ENCODE assay signal across 20 cellular contexts in genomic region chr21:31334648-31335121, GRCh38. TPM values are rescaled to one million over a fixed set of nuclear protein-coding genes. Genes with fewer than 3 reads are reported as not detected.
A peak's percentile ranks its signal among the peaks of the same experiment; 100 is the strongest.
DNase-seq lines count a peak whose midpoint lies in the region; ATAC-seq and TF ChIP-seq lines count a peak whose summit lies in the region.
"Had no signal": no experiment of that assay in that cellular context is flagged by ENCODE, and none has a peak within 500 bp of the region (broad histone marks: within the 10 kb centered on the region; RNA-seq: fewer than 3 reads in every experiment).

No MANE protein-coding gene starts in this region.

- CTCF ChIA-PET in HEK293 (lab: Yijun Ruan, JAX), result interaction anchor here (0.7 kb wide), 1 partner anchor 12 kb away, joined by 3 read pairs; no protein-coding TSS in a partner anchor

- no peaks in the 10 kb centered on the region for H3K27me3 Mint-ChIP-seq in osteocyte (ENCODE audit: unreplicated experiment)
- H3K27me3 Mint-ChIP-seq: activated naive CD8-positive, alpha-beta T cell; activated T-cell treated with anti-CD3 and anti-CD28 coated beads, Interleukin-2, amount 50 U/mL, for 24 hours; natural killer cell treated with Interleukin-12 subunit alpha and Interleukin-12 subunit beta and Interleukin-15 and Interleukin-18, amount 100 ng/mL, for 72 hours had no signal

- H3K27ac Mint-ChIP-seq in osteocyte (ENCODE audit: unreplicated experiment), result peak overlapping the region; percentile 90
- H3K27ac Mint-ChIP-seq: activated T-cell treated with anti-CD3 and anti-CD28 coated beads, Interleukin-2, amount 50 U/mL, for 24 hours had no signal

- no peak overlapping the region; the same call in 1 of the 2 replicates for H3K27ac ChIP-seq in HEK293 (ENCODE audit: extremely low read depth, low read depth, low read length)
- H3K27ac ChIP-seq: foreskin keratinocyte, SK-N-MC had no signal

- POLR2A ChIA-PET in HEK293 (lab: Yijun Ruan, JAX), result no interaction called here

- ATAC-seq in left lobe of liver (no peak), GM18867 (IDR thresholded peaks at IDR 0.05; ENCODE audit: unreplicated experiment) (no peak)
- ATAC-seq: foreskin keratinocyte; natural killer cell treated with Interleukin-12 subunit alpha and Interleukin-12 subunit beta and Interleukin-15 and Interleukin-18, amount 100 ng/mL, for 72 hours had no signal

- H3K9me3 ChIP-seq in HEK293 (ENCODE audit: control insufficient read depth, insufficient read depth, low read depth, low read length), result no peaks in the 10 kb centered on the region
- H3K9me3 ChIP-seq: BE2C had no signal

- H3K4me3 Mint-ChIP-seq in osteocyte (ENCODE audit: unreplicated experiment), result peak overlapping the region; percentile 52
- H3K4me3 Mint-ChIP-seq: activated naive CD8-positive, alpha-beta T cell; activated T-cell treated with anti-CD3 and anti-CD28 coated beads, Interleukin-2, amount 50 U/mL, for 24 hours; central memory CD8-positive, alpha-beta T cell; natural killer cell treated with Interleukin-12 subunit alpha and Interleukin-12 subunit beta and Interleukin-15 and Interleukin-18, amount 100 ng/mL, for 72 hours had no signal

- H3K4me3 ChIP-seq in HEK293 (ENCODE audit: low read depth, low read length), result no peak overlapping the region
- H3K4me3 ChIP-seq: SK-N-MC had no signal

- peaks cover 8% of the 10 kb centered on the region for H3K4me1 ChIP-seq in HEK293 (ENCODE audit: control insufficient read depth, insufficient read depth, low read length)
- H3K4me1 ChIP-seq: BE2C had no signal

- DNase-seq in NCI-H2196 treated with DMSO at 0.1 percent for 48 hours (lab: John Stamatoyannopoulos, UW; ENCODE audit: unreplicated experiment), result peak; percentile 56
- peak; percentile 53 for DNase-seq in astrocyte of the hippocampus (ENCODE audit: low read depth, low spot score)
- peak; percentile 86 for DNase-seq in osteocyte (ENCODE audit: extremely low spot score, unreplicated experiment)
- no peak for DNase-seq in left lobe of liver (ENCODE audit: low spot score)
- no peak for DNase-seq in activated naive CD4-positive, alpha-beta T cell (lab: John Stamatoyannopoulos, UW)
- DNase-seq in HK-2 (ENCODE audit: unreplicated experiment), result no peak
- DNase-seq: activated CD4-positive, alpha-beta T cell treated with anti-CD3 and anti-CD28 coated beads, Interleukin-2, amount 50 U/mL, for 48 hours; activated T-cell treated with anti-CD3 and anti-CD28 coated beads, Interleukin-2, amount 50 U/mL, for 24 hours; BE2C; DMS79 treated with DMSO at 0.1 percent for 48 hours; foreskin keratinocyte; Kasumi-1; NCI-H1930; stimulated activated CD4-positive, alpha-beta T cell treated with anti-CD3 and anti-CD28 coated beads, Interleukin-4, amount 100 ng/mL, for 24 hours had no signal

- peaks cover 3% of the 10 kb centered on the region for H3K36me3 Mint-ChIP-seq in osteocyte (ENCODE audit: unreplicated experiment)

- no peak for TF ChIP-seq CTCF in HEK293 (tag by site-specific recombination; IDR thresholded peaks at IDR 0.05)
- no peak for TF ChIP-seq CTCF in osteocyte (IDR thresholded peaks at IDR 0.05)

- H3K9me3 Mint-ChIP-seq in osteocyte (ENCODE audit: unreplicated experiment), result peaks cover 5% of the 10 kb centered on the region
- H3K9me3 Mint-ChIP-seq: activated T-cell treated with anti-CD3 and anti-CD28 coated beads, Interleukin-2, amount 50 U/mL, for 24 hours; natural killer cell treated with Interleukin-12 subunit alpha and Interleukin-12 subunit beta and Interleukin-15 and Interleukin-18, amount 100 ng/mL, for 72 hours had no signal

- peaks cover 30% of the 10 kb centered on the region for H3K4me1 Mint-ChIP-seq in osteocyte (ENCODE audit: unreplicated experiment)
- H3K4me1 Mint-ChIP-seq: central memory CD8-positive, alpha-beta T cell had no signal

- peaks cover 0 to 20% of the 10 kb centered on the region in 2 experiments; a peak in 1 of 3 replicates for H3K36me3 ChIP-seq in HEK293 (ENCODE audit: control insufficient read depth in 2 of 2, insufficient read depth in 1 of 2, low read length in 2 of 2)
- H3K36me3 ChIP-seq: BE2C had no signal

TF ChIP-seq in HEK293, 187 proteins besides CTCF, POLR2A, EP300 and RAD21 (continues in another document):
- TF ChIP-seq EGR2 (tag by site-specific recombination; IDR thresholded peaks at IDR 0.05; ENCODE audit: low read depth), result no peak
- TF ChIP-seq ZNF660 (tag by site-specific recombination; IDR thresholded peaks at IDR 0.05), result no peak
- TF ChIP-seq ZNF623 (tag by site-specific recombination; IDR thresholded peaks at IDR 0.05), result no peak
- 0 out of 2 replicates have a peak, but pooled peaks have one; percentile 20 for TF ChIP-seq ZNF335 (tag by site-specific recombination; conservative IDR thresholded peaks at IDR 0.05)
- no peak for TF ChIP-seq ZNF221 (tag by site-specific recombination; IDR thresholded peaks at IDR 0.05; ENCODE audit: borderline replicate concordance)
- no peak for TF ChIP-seq ZNF2 (tag by site-specific recombination; IDR thresholded peaks at IDR 0.05)
- TF ChIP-seq, protein P1, sequence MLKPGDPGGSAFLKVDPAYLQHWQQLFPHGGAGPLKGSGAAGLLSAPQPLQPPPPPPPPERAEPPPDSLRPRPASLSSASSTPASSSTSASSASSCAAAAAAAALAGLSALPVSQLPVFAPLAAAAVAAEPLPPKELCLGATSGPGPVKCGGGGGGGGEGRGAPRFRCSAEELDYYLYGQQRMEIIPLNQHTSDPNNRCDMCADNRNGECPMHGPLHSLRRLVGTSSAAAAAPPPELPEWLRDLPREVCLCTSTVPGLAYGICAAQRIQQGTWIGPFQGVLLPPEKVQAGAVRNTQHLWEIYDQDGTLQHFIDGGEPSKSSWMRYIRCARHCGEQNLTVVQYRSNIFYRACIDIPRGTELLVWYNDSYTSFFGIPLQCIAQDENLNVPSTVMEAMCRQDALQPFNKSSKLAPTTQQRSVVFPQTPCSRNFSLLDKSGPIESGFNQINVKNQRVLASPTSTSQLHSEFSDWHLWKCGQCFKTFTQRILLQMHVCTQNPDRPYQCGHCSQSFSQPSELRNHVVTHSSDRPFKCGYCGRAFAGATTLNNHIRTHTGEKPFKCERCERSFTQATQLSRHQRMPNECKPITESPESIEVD (tag by site-specific recombination; IDR thresholded peaks at IDR 0.05), result no peak
- TF ChIP-seq ZNF24 (tag by site-specific recombination; IDR thresholded peaks at IDR 0.05), result no peak
- TF ChIP-seq ZNF274 (IDR thresholded peaks at IDR 0.05; ENCODE audit: low read length), result no peak
- no peak for TF ChIP-seq ZNF274 (tag by site-specific recombination; IDR thresholded peaks at IDR 0.05; ENCODE audit: borderline replicate concordance)
- TF ChIP-seq SETDB1 (IDR thresholded peaks at IDR 0.05; ENCODE audit: insufficient read length, low read length), result no peak
- TF ChIP-seq, protein P2, sequence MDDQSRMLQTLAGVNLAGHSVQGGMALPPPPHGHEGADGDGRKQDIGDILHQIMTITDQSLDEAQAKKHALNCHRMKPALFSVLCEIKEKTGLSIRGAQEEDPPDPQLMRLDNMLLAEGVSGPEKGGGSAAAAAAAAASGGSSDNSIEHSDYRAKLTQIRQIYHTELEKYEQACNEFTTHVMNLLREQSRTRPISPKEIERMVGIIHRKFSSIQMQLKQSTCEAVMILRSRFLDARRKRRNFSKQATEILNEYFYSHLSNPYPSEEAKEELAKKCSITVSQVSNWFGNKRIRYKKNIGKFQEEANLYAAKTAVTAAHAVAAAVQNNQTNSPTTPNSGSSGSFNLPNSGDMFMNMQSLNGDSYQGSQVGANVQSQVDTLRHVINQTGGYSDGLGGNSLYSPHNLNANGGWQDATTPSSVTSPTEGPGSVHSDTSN (CRISPR knock-in tag; IDR thresholded peaks at IDR 0.05), result no peak
- no peak; the same call in 1 of the 2 replicates for TF ChIP-seq ZNF561 (tag by site-specific recombination; IDR thresholded peaks at IDR 0.05; ENCODE audit: borderline replicate concordance)
- no peak for TF ChIP-seq ZFP3 (tag by site-specific recombination; IDR thresholded peaks at IDR 0.05; ENCODE audit: low read depth)
- TF ChIP-seq ZNF223 (tag by site-specific recombination; IDR thresholded peaks at IDR 0.05), result no peak
- TF ChIP-seq ZNF239 (tag by site-specific recombination; IDR thresholded peaks at IDR 0.05), result no peak
- TF ChIP-seq ZNF341 (tag by site-specific recombination; IDR thresholded peaks at IDR 0.05; ENCODE audit: low read depth), result no peak
- no peak for TF ChIP-seq ZBTB26 (tag by site-specific recombination; optimal IDR thresholded peaks at IDR 0.05)
- TF ChIP-seq ZNF549 (tag by site-specific recombination; IDR thresholded peaks at IDR 0.05), result no peak
- TF ChIP-seq KLF16 (tag by site-specific recombination; IDR thresholded peaks at IDR 0.05), result no peak
- no peak for TF ChIP-seq ZBTB7A (tag by site-specific recombination; IDR thresholded peaks at IDR 0.05; ENCODE audit: low read depth)
- peak; percentile 52 for TF ChIP-seq KLF1 (tag by site-specific recombination; IDR thresholded peaks at IDR 0.05)
- TF ChIP-seq ZNF544 (tag by site-specific recombination; IDR thresholded peaks at IDR 0.05), result no peak

RNA-seq across cellular contexts. Expression of gene TIAM1, which starts 9.4 kb away (rescaled TPM):
- total RNA-seq in osteocyte (16.7 and 17.7 TPM in 2 replicates), left lobe of liver (6.4 TPM)

Comparison
In these comparisons a context has a peak if more than half of its experiments do, and no peak if none do; other contexts are left out.
1. DNase-seq: peak in NCI-H2196 treated with DMSO at 0.1 percent for 48 hours (single experiment), astrocyte of the hippocampus (single experiment) and osteocyte (single experiment); none in left lobe of liver (single experiment), activated naive CD4-positive, alpha-beta T cell (0 of 4) and HK-2 (single experiment).